In genomic region chr11:64275031-64275800, GRCh38 we compare ENCODE assay signal across 21 cellular contexts. TPM values are rescaled to one million over a fixed set of nuclear protein-coding genes. Genes with fewer than 3 reads are reported as not detected.
A peak's percentile ranks its signal among the peaks of the same experiment; 100 is the strongest.
DNase-seq lines count a peak whose midpoint lies in the region; ATAC-seq and TF ChIP-seq lines count a peak whose summit lies in the region.
"Had no signal": no experiment of that assay in that cellular context is flagged by ENCODE, and none has a peak within 500 bp of the region (broad histone marks: within the 10 kb centered on the region; RNA-seq: fewer than 3 reads in every experiment).

No MANE protein-coding gene starts in this region.

- TF ChIP-seq CTCF in A673 (conservative IDR thresholded peaks at IDR 0.05; ENCODE audit: low read depth, low read length) (no peak), H9 (conservative IDR thresholded peaks at IDR 0.05) (0 out of 3 replicates have a peak, but pooled peaks have one; percentile 10), activated B cell treated with CpG ODN at 0.5 μM for 24 hours (IDR thresholded peaks at IDR 0.05) (no peak)

- H3K56ac ChIP-seq in H9 (ENCODE audit: insufficient read length, low read depth, low read length): no peak overlapping the region

- H4K8ac ChIP-seq in H9 (replicated peaks; ENCODE audit: insufficient read length, low read depth, low read length) (no peak overlapping the region), neuronal stem cell (ENCODE audit: low read depth, low read length) (no peak overlapping the region)

- H2BK20ac ChIP-seq in H9 (ENCODE audit: low read depth, low read length, poor library complexity, severe bottlenecking): no peak overlapping the region

- H3K27me3 Mint-ChIP-seq in H9 (ENCODE audit: low read depth) (no peaks in the 10 kb centered on the region; the same call in none of the 2 replicates), activated B cell treated with CpG ODN at 0.5 μM for 24 hours (no peaks in the 10 kb centered on the region)
- no peaks in the 10 kb centered on the region for H3K27me3 Mint-ChIP-seq in activated T-cell treated with anti-CD3 and anti-CD28 coated beads, Interleukin-2, amount 50 U/mL, for 4 hours (ENCODE audit: low read depth)
- H3K27me3 Mint-ChIP-seq: IgD-negative memory B cell had no signal

- no peak overlapping the region for H2BK5ac ChIP-seq in H9 (ENCODE audit: insufficient read length, low read length)
- H2BK5ac ChIP-seq in neuronal stem cell (ENCODE audit: low read length): no peak overlapping the region

- BruUV-seq in A673 (replicated peaks; lab: Mats Ljungman, UMichigan): no TSS peak

- no peak overlapping the region for H3K18ac ChIP-seq in H9 (ENCODE audit: insufficient read length, low read depth, low read length)
- no peak overlapping the region for H3K18ac ChIP-seq in neuronal stem cell (ENCODE audit: low read length)

- H3K9me3 Mint-ChIP-seq in H9 (no peaks in the 10 kb centered on the region), activated B cell treated with CpG ODN at 0.5 μM for 24 hours (no peaks in the 10 kb centered on the region)
- H3K9me3 Mint-ChIP-seq in activated T-cell treated with anti-CD3 and anti-CD28 coated beads, Interleukin-2, amount 50 U/mL, for 4 hours: no peaks in the 10 kb centered on the region
- H3K9me3 Mint-ChIP-seq: CD8-positive, alpha-beta T cell; IgD-negative memory B cell had no signal

- H3K4me1 Mint-ChIP-seq in H9 (peaks cover 12 to 16% of the 10 kb centered on the region in 2 experiments), activated B cell treated with CpG ODN at 0.5 μM for 24 hours (peaks cover 8% of the 10 kb centered on the region)
- H3K4me1 Mint-ChIP-seq in activated T-cell treated with anti-CD3 and anti-CD28 coated beads, Interleukin-2, amount 50 U/mL, for 4 hours (ENCODE audit: low read depth): peaks cover 3% of the 10 kb centered on the region

- H3K23me2 ChIP-seq in H9 (ENCODE audit: insufficient read length, low read depth, low read length, poor library complexity, severe bottlenecking): peaks cover 9% of the 10 kb centered on the region

- H4K91ac ChIP-seq in H9 (ENCODE audit: insufficient read length, low read depth, low read length): no peak overlapping the region
- H4K91ac ChIP-seq in neuronal stem cell (ENCODE audit: low read depth, low read length, poor library complexity): no peak overlapping the region

- H2AK5ac ChIP-seq in H9 (ENCODE audit: insufficient read length, low read length) (no peak overlapping the region), neuronal stem cell (ENCODE audit: low read depth, low read length) (no peak overlapping the region)

- H3K4me3 Mint-ChIP-seq in H9 (peak overlapping the region in 1 of 2 experiments; percentile 58; a peak in 2 of 5 replicates), activated B cell treated with CpG ODN at 0.5 μM for 24 hours (no peak overlapping the region)
- no peak overlapping the region for H3K4me3 Mint-ChIP-seq in activated T-cell treated with anti-CD3 and anti-CD28 coated beads, Interleukin-2, amount 50 U/mL, for 4 hours
- H3K4me3 Mint-ChIP-seq: CD8-positive, alpha-beta T cell had no signal

- no peaks in the 10 kb centered on the region for H3K79me2 ChIP-seq in H9 (ENCODE audit: insufficient read depth, low read length)

- POLR2A ChIA-PET in A673 (lab: Charles Lee; ENCODE audit: low non-redundant PET): no interaction called here
- POLR2A ChIA-PET in activated B cell treated with CpG ODN at 0.5 μM for 24 hours (lab: Charles Lee): interaction anchor here (0.6 to 2.3 kb wide), 2 partner anchors 9 to 33 kb away, joined by 3 to 8 read pairs; partner anchors contain the start of gene BAD

- H3K4me3 ChIP-seq in A673 (ENCODE audit: low read depth, low read length, poor library complexity, severe bottlenecking): no peak overlapping the region
- no peak overlapping the region for H3K4me3 ChIP-seq in neuronal stem cell (ENCODE audit: low read length in 2 of 2)
- H3K4me3 ChIP-seq: A549, BLaER1 had no signal

- no peaks in the 10 kb centered on the region for H3K79me1 ChIP-seq in H9 (ENCODE audit: insufficient read depth, low read depth, low read length, poor library complexity, severe bottlenecking)
- peaks cover 2% of the 10 kb centered on the region for H3K79me1 ChIP-seq in neuronal stem cell (ENCODE audit: low read depth, low read length)

- H3K4me2 ChIP-seq in H9 (ENCODE audit: insufficient read depth, insufficient read length, low read length) (no peak overlapping the region), neuronal stem cell (ENCODE audit: insufficient read depth, low read length, poor library complexity, severe bottlenecking) (no peak overlapping the region)
- H3K4me2 ChIP-seq: A549, BLaER1 had no signal

- H3K36me3 ChIP-seq in A673 (ENCODE audit: insufficient read depth, low read length, poor library complexity, severe bottlenecking) (peaks cover 10% of the 10 kb centered on the region), neuronal stem cell (replicated peaks in 1 of 2; ENCODE audit: control insufficient read depth in 2 of 2, insufficient read depth in 2 of 2, low read length in 2 of 2) (peaks cover 5 to 39% of the 10 kb centered on the region in 2 donors)

- H2BK12ac ChIP-seq in H9 (ENCODE audit: insufficient read length, low read depth, low read length) (no peak overlapping the region), neuronal stem cell (ENCODE audit: low read length) (no peak overlapping the region)

- H3K14ac ChIP-seq in H9 (ENCODE audit: insufficient read depth, low read length) (no peak overlapping the region), neuronal stem cell (ENCODE audit: low read length) (no peak overlapping the region)

- CTCF ChIA-PET in A673 (lab: Charles Lee) (interaction anchor here (0.7 kb wide), 1 partner anchor 23 kb away, joined by 10 read pairs; no protein-coding TSS in a partner anchor), activated B cell treated with CpG ODN at 0.5 μM for 24 hours (lab: Charles Lee) (interaction anchor here (1.4 kb wide), 1 partner anchor 29 kb away, joined by 5 read pairs; no protein-coding TSS in a partner anchor)

- ATAC-seq in activated B cell treated with CpG ODN at 0.5 μM for 24 hours (ENCODE audit: low read depth) (no peak), GM18858 (IDR thresholded peaks at IDR 0.05; ENCODE audit: unreplicated experiment) (no peak)
- no peak for ATAC-seq in activated T-cell treated with anti-CD3 and anti-CD28 coated beads, Interleukin-2, amount 50 U/mL, for 4 hours
- ATAC-seq: A549; CD8-positive, alpha-beta T cell had no signal

- no peak overlapping the region for H3T11ph ChIP-seq in H9 (ENCODE audit: low read length)

- H3K27ac ChIP-seq in A673 (ENCODE audit: low read depth, low read length, poor library complexity, severe bottlenecking) (peak overlapping the region; percentile 40), H9 (ENCODE audit: insufficient read length, low read depth, low read length) (no peak overlapping the region), neuronal stem cell (replicated peaks; ENCODE audit: low read length) (no peak overlapping the region)
- H3K27ac ChIP-seq: BLaER1 had no signal

- H2BK15ac ChIP-seq in H9 (ENCODE audit: low read depth, low read length): no peak overlapping the region
- H2BK15ac ChIP-seq in neuronal stem cell (ENCODE audit: low read length): no peak overlapping the region

- no peak overlapping the region for H4K5ac ChIP-seq in H9 (ENCODE audit: insufficient read length, low read depth, low read length)

- intact Hi-C loops in A673 (cut with micrococcal nuclease; ENCODE audit: unreplicated experiment) (no loop called here), activated B cell treated with CpG ODN at 0.5 μM for 24 hours (cut with micrococcal nuclease) (no loop called here)

- H3K4me1 ChIP-seq in A673 (ENCODE audit: insufficient read depth, low read length, poor library complexity, severe bottlenecking) (peaks cover 6% of the 10 kb centered on the region), H9 (ENCODE audit: insufficient read depth, low read length) (no peaks in the 10 kb centered on the region), neuronal stem cell (ENCODE audit: control insufficient read depth in 2 of 2, insufficient read depth in 1 of 2, low read depth in 1 of 2, low read length in 2 of 2) (peaks cover 4 to 19% of the 10 kb centered on the region in 2 donors)

- no CpG with 5 or more reads among the region's 15 CpGs for WGBS in H9 (ENCODE audit: extremely low coverage, insufficient read length, low lambda C conversion rate)
- WGBS in neuronal stem cell (ENCODE audit: extremely low coverage in 2 of 2, insufficient read length in 2 of 2, insufficient replicate concordance in 1 of 2), 2 donors: no CpG with 5 or more reads among the region's 15 CpGs

- H3K9me3 ChIP-seq in A673 (ENCODE audit: low read depth, low read length, poor library complexity, severe bottlenecking) (no peaks in the 10 kb centered on the region), H9 (ENCODE audit: control insufficient read depth, low read depth, low read length) (no peaks in the 10 kb centered on the region), neuronal stem cell (replicated peaks in 1 of 2; ENCODE audit: control insufficient read depth in 2 of 2, insufficient read depth in 1 of 2, low read depth in 1 of 2, low read length in 2 of 2) (no peaks in the 10 kb centered on the region)
- H3K9me3 ChIP-seq: A549, BLaER1 had no signal

- H3K4ac ChIP-seq in H9 (ENCODE audit: low read depth, low read length) (no peak overlapping the region), neuronal stem cell (ENCODE audit: low read length) (no peak overlapping the region)

- H3K27me3 ChIP-seq in A673 (replicated peaks; ENCODE audit: insufficient read depth, low read depth, low read length, poor library complexity) (no peaks in the 10 kb centered on the region), H9 (ENCODE audit: insufficient read depth, low read length) (no peaks in the 10 kb centered on the region), neuronal stem cell (ENCODE audit: control insufficient read depth in 3 of 3, insufficient read depth in 3 of 3, low read depth in 1 of 3, low read length in 3 of 3) (no peaks in the 10 kb centered on the region)
- H3K27me3 ChIP-seq: BLaER1 had no signal

- H2BK120ac ChIP-seq in H9 (ENCODE audit: low read depth, low read length, poor library complexity, severe bottlenecking) (no peak overlapping the region), neuronal stem cell (ENCODE audit: low read depth, low read length) (no peak overlapping the region)

- H4K20me1 ChIP-seq in H9 (ENCODE audit: control insufficient read depth, insufficient read depth, insufficient read length): peaks cover 2% of the 10 kb centered on the region
- H4K20me1 ChIP-seq: BLaER1 had no signal

- no peak overlapping the region for H3K9ac ChIP-seq in H9 (ENCODE audit: extremely low read depth, insufficient read length, low read length)
- H3K9ac ChIP-seq in neuronal stem cell (ENCODE audit: low read depth, low read length, poor library complexity): peak overlapping the region; percentile 64
- H3K9ac ChIP-seq: BLaER1 had no signal

- H3K23ac ChIP-seq in H9 (ENCODE audit: insufficient read length, low read depth, low read length) (no peak overlapping the region), neuronal stem cell (ENCODE audit: low read depth, low read length, poor library complexity) (peak overlapping the region; percentile 34)

- no peak for DNase-seq in A673 (ENCODE audit: low spot score)
- DNase-seq in H9: no peak
- no peak for DNase-seq in activated B cell treated with CpG ODN at 0.5 μM for 24 hours
- no peak for DNase-seq in neuronal stem cell (ENCODE audit: low spot score)
- no peak for DNase-seq in SW 1271 (lab: John Stamatoyannopoulos, UW)
- no peak for DNase-seq in glomerular visceral epithelial cell (ENCODE audit: extremely low spot score)
- no peak for DNase-seq in activated T-cell treated with anti-CD3 and anti-CD28 coated beads, Interleukin-2, amount 50 U/mL, for 4 hours
- DNase-seq: Calu3; CD8-positive, alpha-beta T cell; HCEC 1CT; NCI-H1092 treated with DMSO at 0.1 percent for 48 hours; NCI-H146; NCI-H2029 treated with DMSO at 0.1 percent for 48 hours; NCI-H2171 treated with DMSO at 0.1 percent for 48 hours; SIG-M5 had no signal

- no peak overlapping the region for H2AFZ ChIP-seq in H9 (ENCODE audit: low read length)
- H2AFZ ChIP-seq in neuronal stem cell (ENCODE audit: low read length): no peak overlapping the region

- peaks cover 0 to 9% (median 6%) of the 10 kb centered on the region in 3 experiments; a peak in 4 of 7 replicates for H3K36me3 Mint-ChIP-seq in H9 (ENCODE audit: insufficient read depth in 1 of 3, low read depth in 3 of 3)
- peaks cover 26% of the 10 kb centered on the region for H3K36me3 Mint-ChIP-seq in activated B cell treated with CpG ODN at 0.5 μM for 24 hours (ENCODE audit: low read depth)
- H3K36me3 Mint-ChIP-seq in activated T-cell treated with anti-CD3 and anti-CD28 coated beads, Interleukin-2, amount 50 U/mL, for 4 hours (ENCODE audit: insufficient read depth): peaks cover 4% of the 10 kb centered on the region

- H3K27ac Mint-ChIP-seq in H9 (peak overlapping the region in 1 of 3 experiments; percentile 83; a peak in 4 of 7 replicates), activated B cell treated with CpG ODN at 0.5 μM for 24 hours (peak overlapping the region; percentile 30)
- H3K27ac Mint-ChIP-seq: CD8-positive, alpha-beta T cell had no signal

RNA-seq across cellular contexts. Expression of gene BAD, which starts 9.2 kb away (rescaled TPM):
- total RNA-seq in A673 (2021): 48.4 and 62.2 TPM in 2 replicates
- total RNA-seq in H9 (2021): 23.3 and 25.0 TPM in 2 replicates
- 21.7 and 26.6 TPM in 2 replicates for total RNA-seq in activated B cell treated with CpG ODN at 0.5 μM for 24 hours
- polyA plus RNA-seq in neuronal stem cell (2013, experiment 1 of 2): 44.3 TPM
- 44.9 TPM for polyA plus RNA-seq in neuronal stem cell (2013, experiment 2 of 2)
- total RNA-seq in activated T-cell treated with anti-CD3 and anti-CD28 coated beads, Interleukin-2, amount 50 U/mL, for 4 hours: 10 to 100 TPM; 27.6 to 38.8 (median 36.6) TPM

RNA-seq across cellular contexts. Expression of gene GPR137, which starts 10.4 kb away (rescaled TPM):
- total RNA-seq in A673 (2021) (47.9 and 56.6 TPM in 2 replicates), H9 (2021) (39.6 and 49.7 TPM in 2 replicates), activated B cell treated with CpG ODN at 0.5 μM for 24 hours (48.6 and 53.1 TPM in 2 replicates)
- polyA plus RNA-seq in neuronal stem cell (2013, experiment 1 of 2): 25.9 TPM
- polyA plus RNA-seq in neuronal stem cell (2013, experiment 2 of 2): 24.6 TPM
- total RNA-seq in activated T-cell treated with anti-CD3 and anti-CD28 coated beads, Interleukin-2, amount 50 U/mL, for 4 hours: 10 to 100 TPM; 43.1 to 46.2 (median 43.9) TPM

RNA-seq across cellular contexts. Expression of gene KCNK4, which starts 15.9 kb away (rescaled TPM):
- 0.26 TPM in 1 of 2 replicates, not detected in the other for total RNA-seq in A673 (2021)
- 0.28 and 0.31 TPM in 2 replicates for total RNA-seq in H9 (2021)
- 0.24 and 0.44 TPM in 2 replicates for total RNA-seq in activated B cell treated with CpG ODN at 0.5 μM for 24 hours
- polyA plus RNA-seq in neuronal stem cell (2013, experiment 1 of 2): 0.07 TPM
- polyA plus RNA-seq in neuronal stem cell (2013, experiment 2 of 2): 0.04 TPM
- total RNA-seq in activated T-cell treated with anti-CD3 and anti-CD28 coated beads, Interleukin-2, amount 50 U/mL, for 4 hours: not detected
- total RNA-seq: Calu3; CD8-positive, alpha-beta T cell; LHCN-M2; RPMI7951 had no signal
- polyA plus RNA-seq: IgD-negative memory B cell had no signal

RNA-seq across cellular contexts. Expression of gene PLCB3, which starts 23.9 kb away (rescaled TPM):
- total RNA-seq in A673 (2021): 45.3 and 51.1 TPM in 2 replicates
- 79.3 and 80.2 TPM in 2 replicates for total RNA-seq in H9 (2021)
- total RNA-seq in activated B cell treated with CpG ODN at 0.5 μM for 24 hours: 7.9 and 8.1 TPM in 2 replicates
- polyA plus RNA-seq in neuronal stem cell (2013, experiment 1 of 2): 17.0 TPM
- polyA plus RNA-seq in neuronal stem cell (2013, experiment 2 of 2): 17.0 TPM
- 1 to 10 TPM; 6.2 to 8.2 (median 6.4) TPM for total RNA-seq in activated T-cell treated with anti-CD3 and anti-CD28 coated beads, Interleukin-2, amount 50 U/mL, for 4 hours

RNA-seq across cellular contexts. Expression of gene CATSPERZ, which starts 24.9 kb away (rescaled TPM):
- total RNA-seq in A673 (2021): 1.4 TPM in 1 of 2 replicates, not detected in the other
- total RNA-seq in H9 (2021): 0.92 and 1.3 TPM in 2 replicates
- not detected in 2 replicates for total RNA-seq in activated B cell treated with CpG ODN at 0.5 μM for 24 hours
- polyA plus RNA-seq in neuronal stem cell (2013, experiment 1 of 2): not detected
- polyA plus RNA-seq in neuronal stem cell (2013, experiment 2 of 2): 0.17 TPM
- not detected for total RNA-seq in activated T-cell treated with anti-CD3 and anti-CD28 coated beads, Interleukin-2, amount 50 U/mL, for 4 hours
- total RNA-seq: CD8-positive, alpha-beta T cell had no signal
- polyA plus RNA-seq: IgD-negative memory B cell had no signal
